ENCODE assay signal across 12 cellular contexts in genomic region chr6:31185695-31186051, GRCh38. TPM values are rescaled to one million over a fixed set of nuclear protein-coding genes. Genes with fewer than 3 reads are reported as not detected.
DNase-seq lines count a peak whose midpoint lies in the region; ATAC-seq, FAIRE-seq and TF ChIP-seq lines count a peak whose summit lies in the region.
"Not testable (repeated sequence)": the region's sequence is repeated elsewhere in the genome, so short reads cannot be mapped to it uniquely, and the experiment has no call there.
"Had no signal": no experiment of that assay in that cellular context is flagged by ENCODE, and none has a peak within 500 bp of the region (broad histone marks: within the 10 kb centered on the region; RNA-seq: fewer than 3 reads in every experiment).

No MANE protein-coding gene starts in this region.

- intact Hi-C loops in right lobe of liver (cut with DNase I); prostate gland (cut with DNase I): not testable (repeated sequence)

- not testable (repeated sequence) for FAIRE-seq in bronchial epithelial cell (lab: Jason Lieb, UNC)

- H3K9ac ChIP-seq in KMS-11; stomach smooth muscle (ENCODE audit: low read length in 2 of 2): not testable (repeated sequence)

- not testable (repeated sequence) for TF ChIP-seq CTCF in 22Rv1 (IDR thresholded peaks at IDR 0.05); KMS-11 (conservative IDR thresholded peaks at IDR 0.05; ENCODE audit: low read depth, low read length); VCaP (conservative IDR thresholded peaks at IDR 0.05); bronchial epithelial cell (IDR thresholded peaks at IDR 0.05; ENCODE audit: insufficient read depth, low read length, severe bottlenecking); gastroesophageal sphincter (IDR thresholded peaks at IDR 0.05); right lobe of liver (IDR thresholded peaks at IDR 0.05); prostate gland (IDR thresholded peaks at IDR 0.05)

- not testable (repeated sequence) for H3K36me3 ChIP-seq in KMS-11 (ENCODE audit: insufficient read depth); bronchial epithelial cell (ENCODE audit: control insufficient read depth, insufficient read depth, low read length); gastroesophageal sphincter; right lobe of liver; prostate gland; stomach smooth muscle (ENCODE audit: control insufficient read depth in 2 of 2, insufficient read depth in 2 of 2, low read length in 2 of 2)

- H3K79me2 ChIP-seq in KMS-11 (ENCODE audit: insufficient read depth, low read depth): not testable (repeated sequence)

- not testable (repeated sequence) for DNase-seq in bronchial epithelial cell (ENCODE audit: low read depth); right lobe of liver; prostate gland (ENCODE audit: low spot score)

- 75 to 84% methylated on average over 3 to 4 of the region's 4 CpGs for WGBS in gastroesophageal sphincter (ENCODE audit: low coverage in 1 of 2), 2 donors
- WGBS in right lobe of liver (ENCODE audit: insufficient coverage, low coverage, low lambda C conversion rate, missing lambda C conversion rate): 23% methylated on average over 4 of the region's 4 CpGs
- WGBS in prostate gland: 9% methylated on average over 4 of the region's 4 CpGs

- not testable (repeated sequence) for TF ChIP-seq EP300 in gastroesophageal sphincter (IDR thresholded peaks at IDR 0.05)

- ATAC-seq in gastroesophageal sphincter: not testable (repeated sequence)
- ATAC-seq in right lobe of liver: peak; percentile 56 to 60 (median 60)

- not testable (repeated sequence) for TF ChIP-seq POLR2A in gastroesophageal sphincter (IDR thresholded peaks at IDR 0.05); right lobe of liver (IDR thresholded peaks at IDR 0.05); prostate gland (IDR thresholded peaks at IDR 0.05)

- H3K4me1 ChIP-seq in KMS-11 (ENCODE audit: low read depth, poor library complexity, severe bottlenecking) (peaks cover 24% of the 10 kb centered on the region), right lobe of liver (peaks cover 0 to 14% (median 3%) of the 10 kb centered on the region in 4 donors)
- not testable (repeated sequence) for H3K4me1 ChIP-seq in gastroesophageal sphincter; prostate gland (replicated peaks); stomach smooth muscle (ENCODE audit: control insufficient read depth, insufficient read depth, low read length)

- H3K4me3 ChIP-seq in KMS-11 (IDR thresholded peaks at IDR 0.05; ENCODE audit: insufficient read depth, low read depth, low read length): not testable (repeated sequence)
- H3K4me3 ChIP-seq in bronchial epithelial cell (ENCODE audit: low read depth, low read length) (peak overlapping the region; percentile 34), gastroesophageal sphincter (peak overlapping the region in 1 of 2 donors; percentile 23), right lobe of liver (peak overlapping the region; percentile 25 to 52 (median 50)), prostate gland (peak overlapping the region; percentile 14 to 24), stomach smooth muscle (ENCODE audit: low read length in 2 of 2) (peak overlapping the region in 1 of 2 donors; percentile 29)

- not testable (repeated sequence) for H3K27me3 ChIP-seq in KMS-11 (ENCODE audit: insufficient read depth, low read depth); bronchial epithelial cell (ENCODE audit: control insufficient read depth, insufficient read depth, low read length); gastroesophageal sphincter; right lobe of liver; prostate gland (replicated peaks; ENCODE audit: insufficient read depth); stomach smooth muscle (ENCODE audit: control insufficient read depth in 1 of 2, insufficient read depth in 2 of 2, low read length in 2 of 2)

- H2AFZ ChIP-seq in KMS-11 (ENCODE audit: low read depth): peak overlapping the region; percentile 25; the same call in 1 of the 2 replicates

- not testable (repeated sequence) for H4K20me1 ChIP-seq in KMS-11 (ENCODE audit: insufficient read depth)

- not testable (repeated sequence) for H3K9me3 ChIP-seq in gastroesophageal sphincter; right lobe of liver; prostate gland; stomach smooth muscle (ENCODE audit: control insufficient read depth in 2 of 2, low read length in 2 of 2)

- H3K27ac ChIP-seq in 22Rv1 (peak overlapping the region; percentile 94), VCaP (peak overlapping the region; percentile 95), gastroesophageal sphincter (peak overlapping the region in 3 of 4 donors; percentile 51 to 69 (median 61)), right lobe of liver (peak overlapping the region; percentile 87 to 96 (median 91)), prostate gland (peak overlapping the region; percentile 85 to 93), stomach smooth muscle (ENCODE audit: low read length) (peak overlapping the region; percentile 24)
- H3K27ac ChIP-seq in KMS-11: not testable (repeated sequence)

- peak overlapping the region; percentile 25; the same call in 1 of the 2 replicates for H3K4me2 ChIP-seq in KMS-11

RNA-seq across cellular contexts. Expression of gene POU5F1, which starts 15.2 kb away (rescaled TPM):
- 0.53 and 1.3 TPM in 2 replicates for total RNA-seq in bronchial epithelial cell
- total RNA-seq in gastroesophageal sphincter: 1 to 10 TPM in 2 of 4 donors, under 1 TPM in 1, not detected in 1; 0.58 to 3.4 (median 1.1) TPM
- 1 to 10 TPM in 5 of 6 experiments, under 1 TPM in 1; 0.71 to 3.8 (median 2.6) TPM for total RNA-seq in right lobe of liver
- total RNA-seq in prostate gland: 10 to 100 TPM in 1 of 2 donors, 1 to 10 TPM in 1; 3.4 to 21.5 TPM
- total RNA-seq: M059J, occipital lobe had no signal

RNA-seq across cellular contexts. Expression of gene TCF19, which starts 27.3 kb away (rescaled TPM):
- total RNA-seq in bronchial epithelial cell: 1.1 and 3.1 TPM in 2 replicates
- 1 to 10 TPM; 3.9 to 5.9 (median 5.1) TPM for total RNA-seq in gastroesophageal sphincter
- total RNA-seq in right lobe of liver: 1 to 10 TPM in 4 of 6 experiments, under 1 TPM in 2; 0.42 to 4.4 (median 1.3) TPM
- 10 to 100 TPM in 1 of 2 donors, 1 to 10 TPM in 1; 7.6 to 10.0 TPM for total RNA-seq in prostate gland

RNA-seq across cellular contexts. Expression of gene CCHCR1, which starts 28.1 kb away (rescaled TPM):
- total RNA-seq in bronchial epithelial cell (14.5 and 25.2 TPM in 2 replicates), gastroesophageal sphincter (10 to 100 TPM in 2 of 4 donors, 1 to 10 TPM in 2; 8.2 to 15.6 (median 11.5) TPM), right lobe of liver (1 to 10 TPM; 6.0 to 9.1 (median 8.0) TPM), prostate gland (10 to 100 TPM; 20.3 to 37.4 TPM)

RNA-seq across cellular contexts. Expression of gene PSORS1C2, which starts 46.8 kb away (rescaled TPM):
- total RNA-seq in bronchial epithelial cell: not detected in 2 replicates
- not detected for total RNA-seq in gastroesophageal sphincter
- total RNA-seq in right lobe of liver: not detected
- not detected for total RNA-seq in prostate gland
- total RNA-seq: M059J, mucosa of gallbladder, occipital lobe, testis had no signal
